8 cellular contexts compared by ENCODE assay signal in genomic region chr1:31788825-31789256, GRCh38.
DNase-seq lines count a peak whose midpoint lies in the region; ATAC-seq and TF ChIP-seq lines count a peak whose summit lies in the region.

No MANE protein-coding gene starts in this region.

- H3K27ac ChIP-seq in RWPE2 (ENCODE audit: poor library complexity, severe bottlenecking) (peak overlapping the region; percentile 27), muscle layer of colon (ENCODE audit: low read depth, low read length) (peak overlapping the region; percentile 52)

- H3K4me1 ChIP-seq in RWPE2 (ENCODE audit: insufficient read depth, poor library complexity, severe bottlenecking) (no peaks in the 10 kb centered on the region), muscle layer of colon (ENCODE audit: insufficient read depth, low read length) (peaks cover 9% of the 10 kb centered on the region)

- peak overlapping the region; percentile 90 for H3K4me3 Mint-ChIP-seq in activated naive CD4-positive, alpha-beta T cell treated with anti-CD3 and anti-CD28 coated beads, Interleukin-2, amount 50 U/mL, for 24 hours
- H3K4me3 Mint-ChIP-seq in effector memory CD8-positive, alpha-beta T cell = peak overlapping the region; percentile 87 to 88

- peak overlapping the region; percentile 38 for H3K4me3 ChIP-seq in RWPE2 (ENCODE audit: severe bottlenecking)
- peak overlapping the region; percentile 55 to 71 for H3K4me3 ChIP-seq in muscle layer of colon (ENCODE audit: low read depth in 1 of 2, low read length in 2 of 2)

- ATAC-seq in HG03095 (IDR thresholded peaks at IDR 0.05; ENCODE audit: unreplicated experiment) = peak; percentile 6
- peak; percentile 61 for ATAC-seq in RWPE2 (ENCODE audit: low read depth)
- peak; percentile 57 for ATAC-seq in effector memory CD8-positive, alpha-beta T cell (replicated peaks)
- no peak for ATAC-seq in HG03469 (IDR thresholded peaks at IDR 0.05; ENCODE audit: unreplicated experiment)

- no peaks in the 10 kb centered on the region for H3K9me3 ChIP-seq in RWPE2 (ENCODE audit: severe bottlenecking)
- H3K9me3 ChIP-seq in muscle layer of colon (ENCODE audit: low read length) = no peaks in the 10 kb centered on the region

- no peaks in the 10 kb centered on the region for H3K9me3 Mint-ChIP-seq in activated naive CD4-positive, alpha-beta T cell treated with anti-CD3 and anti-CD28 coated beads, Interleukin-2, amount 50 U/mL, for 24 hours
- H3K9me3 Mint-ChIP-seq in effector memory CD8-positive, alpha-beta T cell = no peaks in the 10 kb centered on the region

- H3K27me3 ChIP-seq in RWPE2 (ENCODE audit: insufficient read depth, poor library complexity, severe bottlenecking) = no peaks in the 10 kb centered on the region
- no peaks in the 10 kb centered on the region for H3K27me3 ChIP-seq in muscle layer of colon (ENCODE audit: control insufficient read depth in 1 of 2, insufficient read depth in 2 of 2, low read length in 2 of 2)

- TF ChIP-seq CTCF in RWPE2 (IDR thresholded peaks at IDR 0.05; ENCODE audit: poor library complexity, severe bottlenecking) = no peak

- H3K4me1 Mint-ChIP-seq in activated naive CD4-positive, alpha-beta T cell treated with anti-CD3 and anti-CD28 coated beads, Interleukin-2, amount 50 U/mL, for 24 hours = peaks cover 14% of the 10 kb centered on the region
- peaks cover 8 to 14% of the 10 kb centered on the region in 2 donors for H3K4me1 Mint-ChIP-seq in effector memory CD8-positive, alpha-beta T cell (ENCODE audit: low read depth in 2 of 2)

- H3K36me3 Mint-ChIP-seq in activated naive CD4-positive, alpha-beta T cell treated with anti-CD3 and anti-CD28 coated beads, Interleukin-2, amount 50 U/mL, for 24 hours = no peaks in the 10 kb centered on the region
- peaks cover 12% of the 10 kb centered on the region for H3K36me3 Mint-ChIP-seq in effector memory CD8-positive, alpha-beta T cell (ENCODE audit: insufficient read depth)

- H3K9ac ChIP-seq in muscle layer of colon (ENCODE audit: low read length) = no peak overlapping the region

- DNase-seq in activated naive CD4-positive, alpha-beta T cell (lab: John Stamatoyannopoulos, UW) = no peak
- DNase-seq in RWPE2 (ENCODE audit: low spot score) = no peak
- peak in 1 of 3 experiments; percentile 36 for DNase-seq in effector memory CD8-positive, alpha-beta T cell
- no peak for DNase-seq in stimulated activated CD4-positive, alpha-beta T cell treated with anti-CD3 and anti-CD28 coated beads, Interleukin-2, amount 100 ng/mL, for 24 hours

- H3K27ac Mint-ChIP-seq in activated naive CD4-positive, alpha-beta T cell treated with anti-CD3 and anti-CD28 coated beads, Interleukin-2, amount 50 U/mL, for 24 hours = no peak overlapping the region
- peak overlapping the region; percentile 96 for H3K27ac Mint-ChIP-seq in effector memory CD8-positive, alpha-beta T cell

- H3K36me3 ChIP-seq in RWPE2 (ENCODE audit: low read depth) = no peaks in the 10 kb centered on the region
- no peaks in the 10 kb centered on the region for H3K36me3 ChIP-seq in muscle layer of colon (ENCODE audit: insufficient read depth, low read length)

- H3K27me3 Mint-ChIP-seq in activated naive CD4-positive, alpha-beta T cell treated with anti-CD3 and anti-CD28 coated beads, Interleukin-2, amount 50 U/mL, for 24 hours = no peaks in the 10 kb centered on the region
- peaks cover 0 to 11% of the 10 kb centered on the region in 2 donors for H3K27me3 Mint-ChIP-seq in effector memory CD8-positive, alpha-beta T cell
